Comparison of ENCODE assay signal across 9 cellular contexts in genomic region chr15:23599053-23599452, GRCh38. TPM values are rescaled to one million over a fixed set of nuclear protein-coding genes. Genes with fewer than 3 reads are reported as not detected.
"Had no signal": no experiment of that assay in that cellular context is flagged by ENCODE, and none has a peak within 500 bp of the region (broad histone marks: within the 10 kb centered on the region; RNA-seq: fewer than 3 reads in every experiment).

No MANE protein-coding gene starts in this region.

- H3K4me3 ChIP-seq: GM23248, GM23338, HAP-1 had no signal

- H3K27ac ChIP-seq: GM23248 had no signal

- H3K4me1 ChIP-seq: HAP-1 had no signal

- H3K36me3 ChIP-seq: HAP-1 had no signal

- H3K9me3 ChIP-seq: HAP-1 had no signal

- DNase-seq: GM23248, GOT3, H7, H9, HCEC 1CT, HFFc6 had no signal

RNA-seq across cellular contexts. Expression of gene MKRN3, which starts 33.6 kb away (rescaled TPM):
- total RNA-seq: GM23338, H1, H7, H9 had no signal
